Comparison of ENCODE assay signal across 21 cellular contexts in the genomic region with DNA sequence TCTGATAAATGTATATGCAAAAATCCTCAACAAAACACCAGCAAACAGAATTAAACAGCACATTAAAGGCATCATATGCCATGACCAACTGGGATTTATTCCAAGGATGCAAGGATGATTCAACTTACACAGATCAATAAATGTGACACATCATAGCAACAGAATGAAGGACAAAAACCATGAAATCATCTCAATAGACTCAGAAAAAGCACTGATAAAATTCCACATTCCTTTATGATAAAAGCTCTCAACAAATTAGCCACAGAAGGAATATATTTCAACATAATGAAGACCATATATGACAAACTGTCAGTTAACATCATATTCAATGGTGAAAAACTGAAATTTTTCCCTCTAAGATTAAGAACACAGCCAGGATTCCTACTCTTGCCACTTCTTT.
A peak's percentile ranks its signal among the peaks of the same experiment; 100 is the strongest.
DNase-seq lines count a peak whose midpoint lies in the region; ATAC-seq and TF ChIP-seq lines count a peak whose summit lies in the region.
"Had no signal": no experiment of that assay in that cellular context is flagged by ENCODE, and none has a peak within 500 bp of the region (broad histone marks: within the 10 kb centered on the region; RNA-seq: fewer than 3 reads in every experiment).

No MANE protein-coding gene starts in this region.

- H3K18ac ChIP-seq in IMR-90 (ENCODE audit: low read depth, low read length), result no peak overlapping the region

- CTCF ChIA-PET in IMR-90 (lab: Yijun Ruan, JAX), result interaction anchor here (1.1 kb wide), 1 partner anchor 698 kb away, joined by 3 read pairs; no protein-coding TSS in a partner anchor

- no peaks in the 10 kb centered on the region for H3K27me3 ChIP-seq in IMR-90 (ENCODE audit: control insufficient read depth, insufficient read depth, low read length)
- no peaks in the 10 kb centered on the region for H3K27me3 ChIP-seq in adipocyte (replicated peaks; ENCODE audit: control insufficient read depth, insufficient read depth, low read length)
- H3K27me3 ChIP-seq: BE2C, Peyer's patch, SJSA1 had no signal

- H4K20me1 ChIP-seq in IMR-90 (ENCODE audit: insufficient read depth, low read length), result no peaks in the 10 kb centered on the region

- ATAC-seq in IMR-90 (ENCODE audit: low read depth), result no peak
- ATAC-seq in GM19328 (IDR thresholded peaks at IDR 0.05; ENCODE audit: unreplicated experiment), result no peak
- no peak for ATAC-seq in omental fat pad (ENCODE audit: low FRiP score)
- ATAC-seq in HG03095 (IDR thresholded peaks at IDR 0.05; ENCODE audit: unreplicated experiment), result no peak
- ATAC-seq: GM23338 had no signal

- no peaks in the 10 kb centered on the region for H3K4me1 ChIP-seq in IMR-90 (ENCODE audit: control insufficient read depth, insufficient read depth, low read length)
- H3K4me1 ChIP-seq in adipocyte (ENCODE audit: control insufficient read depth, insufficient read depth, low read length), result no peaks in the 10 kb centered on the region
- H3K4me1 ChIP-seq: BE2C, Peyer's patch, SJSA1 had no signal

- H3K9me3 ChIP-seq in IMR-90 (ENCODE audit: control insufficient read depth, insufficient read depth, low read length) (no peaks in the 10 kb centered on the region), adipocyte (ENCODE audit: control insufficient read depth, low read length) (no peaks in the 10 kb centered on the region)
- H3K9me3 ChIP-seq: BE2C, Peyer's patch, SJSA1 had no signal

- intact Hi-C loops in IMR-90 (cut with micrococcal nuclease), result no loop called here

- no peak overlapping the region for H4K8ac ChIP-seq in IMR-90 (ENCODE audit: low read depth in 2 of 2, low read length in 2 of 2)

- H3K9me3 Mint-ChIP-seq in mesothelial cell of epicardium, result peaks cover 14% of the 10 kb centered on the region

- TF ChIP-seq POLR2A in IMR-90 (IDR thresholded peaks at IDR 0.05; ENCODE audit: low read depth, low read length), result no peak

- no peak for TF ChIP-seq CTCF in IMR-90 (conservative IDR thresholded peaks at IDR 0.05; ENCODE audit: low read depth, low read length)
- no peak for TF ChIP-seq CTCF in mesothelial cell of epicardium (IDR thresholded peaks at IDR 0.05; ENCODE audit: unreplicated experiment)
- TF ChIP-seq CTCF in omental fat pad (IDR thresholded peaks at IDR 0.05), result no peak

- DNase-seq in EH (ENCODE audit: low read depth) (peak; percentile 54), IMR-90 (peak; percentile 61), adipocyte (ENCODE audit: low read depth) (peak; percentile 22), mesothelial cell of epicardium (ENCODE audit: low spot score in 2 of 2, unreplicated experiment in 2 of 2) (no peak), omental fat pad (ENCODE audit: low spot score) (no peak)
- no peak for DNase-seq in activated CD8-positive, alpha-beta memory T cell treated with anti-CD3 and anti-CD28 coated beads, Interleukin-2, amount 50 U/mL, for 4 hours
- DNase-seq: BE2C, DMS79, HCEC 1CT, NCI-H1092 treated with DMSO at 0.1 percent for 48 hours, NCI-H146, NCI-H2029, NCI-H226, NCI-H510A treated with DMSO at 0.1 percent for 48 hours, NCI-H748 treated with DMSO at 0.1 percent for 48 hours, Peyer's patch had no signal

- H3K27me3 Mint-ChIP-seq in mesothelial cell of epicardium (ENCODE audit: low read depth), result no peaks in the 10 kb centered on the region

- H2BK120ac ChIP-seq in IMR-90 (ENCODE audit: low read depth, low read length), result no peak overlapping the region

- H3K56ac ChIP-seq in IMR-90 (ENCODE audit: extremely low read depth, insufficient read depth, low read length), result no peak overlapping the region

- no peak overlapping the region for H4K5ac ChIP-seq in IMR-90 (ENCODE audit: low read depth, low read length)

- in situ Hi-C loops in IMR-90 (cut with MboI; ENCODE audit: low sequenced_read_pairs), result no loop called here

- peaks cover 7% of the 10 kb centered on the region for H3K36me3 Mint-ChIP-seq in mesothelial cell of epicardium

- H3K4ac ChIP-seq in IMR-90 (ENCODE audit: low read depth, low read length), result no peak overlapping the region

- no peak overlapping the region for H2BK20ac ChIP-seq in IMR-90 (ENCODE audit: low read depth, low read length)

- H3K4me3 ChIP-seq in IMR-90 (ENCODE audit: insufficient read depth, low read depth, low read length), result no peak overlapping the region
- H3K4me3 ChIP-seq in adipocyte (ENCODE audit: low read length), result no peak overlapping the region
- H3K4me3 ChIP-seq: GM23338, Peyer's patch, SJSA1 had no signal

- H2BK15ac ChIP-seq in IMR-90 (ENCODE audit: low read depth, low read length), result no peak overlapping the region

- no peaks in the 10 kb centered on the region for H3K9me1 ChIP-seq in IMR-90 (ENCODE audit: insufficient read depth, low read length)

- H3K9ac ChIP-seq in IMR-90 (ENCODE audit: low read depth, low read length) (no peak overlapping the region), adipocyte (ENCODE audit: low read length) (no peak overlapping the region)
- H3K9ac ChIP-seq: KMS-11 had no signal

- H3K36me3 ChIP-seq in IMR-90 (ENCODE audit: control insufficient read depth, insufficient read depth, low read length), result no peaks in the 10 kb centered on the region
- H3K36me3 ChIP-seq in adipocyte (ENCODE audit: control insufficient read depth, insufficient read depth, low read length, severe bottlenecking), result no peaks in the 10 kb centered on the region
- H3K36me3 ChIP-seq: BE2C, Peyer's patch, SJSA1 had no signal

- POLR2A ChIA-PET in IMR-90 (lab: Charles Lee; ENCODE audit: unreplicated experiment), result no interaction called here

- H4K91ac ChIP-seq in IMR-90 (ENCODE audit: insufficient read depth, low read depth, low read length), result no peak overlapping the region

- H3K23ac ChIP-seq in IMR-90 (ENCODE audit: low read depth, low read length), result no peak overlapping the region

- H2AK5ac ChIP-seq in IMR-90 (ENCODE audit: low read depth, low read length), result no peak overlapping the region

- dilution Hi-C loops in IMR-90 (cut with HindIII; ENCODE audit: low sequenced_read_pairs, unreplicated experiment), result no loop called here

- peak overlapping the region; percentile 17 for H3K27ac Mint-ChIP-seq in mesothelial cell of epicardium
- H3K27ac Mint-ChIP-seq: GM23338 had no signal

- no TSS peak for BruUV-seq in IMR-90 (replicated peaks; lab: Mats Ljungman, UMichigan)

- H3K4me3 Mint-ChIP-seq in mesothelial cell of epicardium, result no peak overlapping the region
- H3K4me3 Mint-ChIP-seq: GM23338 had no signal

- no peak overlapping the region for H3K27ac ChIP-seq in IMR-90 (ENCODE audit: insufficient read depth, low read length)
- H3K27ac ChIP-seq: KMS-11, Peyer's patch, SJSA1 had no signal

- H2AFZ ChIP-seq in IMR-90 (replicated peaks; ENCODE audit: low read length, poor library complexity), result no peak overlapping the region
- H2AFZ ChIP-seq: GM23338 had no signal

- no peak overlapping the region for H3K4me2 ChIP-seq in IMR-90 (ENCODE audit: low read depth, low read length)
- H3K4me2 ChIP-seq: GM23338, KMS-11 had no signal

- TF ChIP-seq RAD21 in IMR-90 (IDR thresholded peaks at IDR 0.05; ENCODE audit: low read length), result no peak

- H2BK5ac ChIP-seq in IMR-90 (ENCODE audit: low read depth, low read length, poor library complexity, severe bottlenecking), result no peak overlapping the region

- H3K4me1 Mint-ChIP-seq in mesothelial cell of epicardium, result peaks cover 16% of the 10 kb centered on the region

- no peaks in the 10 kb centered on the region for H3K79me1 ChIP-seq in IMR-90 (ENCODE audit: low read depth in 1 of 2, low read length in 2 of 2)

- no peak overlapping the region for H2AK9ac ChIP-seq in IMR-90 (replicated peaks; ENCODE audit: low read depth, low read length, poor library complexity)

- H3K14ac ChIP-seq in IMR-90 (replicated peaks; ENCODE audit: low read depth, low read length), result no peak overlapping the region

TF ChIP-seq in IMR-90, 13 proteins besides CTCF, POLR2A, EP300 and RAD21:
- TF ChIP-seq, protein P1, sequence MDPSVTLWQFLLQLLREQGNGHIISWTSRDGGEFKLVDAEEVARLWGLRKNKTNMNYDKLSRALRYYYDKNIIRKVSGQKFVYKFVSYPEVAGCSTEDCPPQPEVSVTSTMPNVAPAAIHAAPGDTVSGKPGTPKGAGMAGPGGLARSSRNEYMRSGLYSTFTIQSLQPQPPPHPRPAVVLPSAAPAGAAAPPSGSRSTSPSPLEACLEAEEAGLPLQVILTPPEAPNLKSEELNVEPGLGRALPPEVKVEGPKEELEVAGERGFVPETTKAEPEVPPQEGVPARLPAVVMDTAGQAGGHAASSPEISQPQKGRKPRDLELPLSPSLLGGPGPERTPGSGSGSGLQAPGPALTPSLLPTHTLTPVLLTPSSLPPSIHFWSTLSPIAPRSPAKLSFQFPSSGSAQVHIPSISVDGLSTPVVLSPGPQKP (IDR thresholded peaks at IDR 0.05; ENCODE audit: borderline replicate concordance, low read depth, low read length), result no peak

Comparison
In these comparisons a context has a peak if more than half of its experiments do, and no peak if none do; other contexts are left out.
1. DNase-seq: peak in EH (single experiment), IMR-90 (single experiment) and adipocyte (single experiment); none in mesothelial cell of epicardium (0 of 2), activated CD8-positive, alpha-beta memory T cell treated with anti-CD3 and anti-CD28 coated beads, Interleukin-2, amount 50 U/mL, for 4 hours (single experiment) and omental fat pad (single experiment).